26 cellular contexts compared by ENCODE assay signal in the genomic region with DNA sequence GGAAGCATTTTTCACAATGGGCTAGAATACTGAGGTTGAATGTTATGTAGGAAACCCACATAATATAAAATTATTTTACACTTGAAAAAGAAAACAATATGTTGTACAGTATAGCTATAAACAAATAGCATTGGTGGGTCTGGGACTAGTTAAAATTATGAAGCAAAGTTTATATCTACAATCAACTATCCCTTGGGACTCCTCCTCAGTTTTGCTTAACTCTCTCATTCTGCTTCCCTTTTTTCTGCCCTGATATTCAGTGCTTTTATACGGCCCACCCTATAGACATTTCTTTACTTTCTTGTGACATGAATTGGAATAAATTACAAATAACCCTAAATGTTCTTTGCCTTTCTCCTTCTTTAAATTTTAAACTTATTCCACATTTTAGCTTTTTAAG.
"Had no signal": no experiment of that assay in that cellular context is flagged by ENCODE, and none has a peak within 500 bp of the region (broad histone marks: within the 10 kb centered on the region; RNA-seq: fewer than 3 reads in every experiment).

No MANE protein-coding gene starts in this region.

- H3K36me3 Mint-ChIP-seq: natural killer cell had no signal

- H3K4me3 Mint-ChIP-seq: naive thymus-derived CD4-positive, alpha-beta T cell; natural killer cell; nephron progenitor cell; neural crest cell; stimulated activated effector memory CD8-positive, alpha-beta T cell treated with anti-CD3 and anti-CD28 coated beads, Interleukin-12 subunit alpha, Interleukin-12 subunit beta, amount 100 ng/mL, for 72 hours; stimulated activated naive B cell treated with anti-CD40 and anti-IgM and Interleukin-4, amounts not matched to agents 10 μg/mL and 1 μg/mL and 100 μg/mL, for 72 hours; stimulated activated naive CD8-positive, alpha-beta T cell treated with anti-CD3 and anti-CD28 coated beads, Interleukin-15, Interleukin-2, amounts not matched to agents 100 ng/mL and 50 ng/mL, for 24 hours had no signal

- H3K4me1 Mint-ChIP-seq: natural killer cell; nephron progenitor cell; stimulated activated effector memory CD8-positive, alpha-beta T cell treated with anti-CD3 and anti-CD28 coated beads, Interleukin-12 subunit alpha, Interleukin-12 subunit beta, amount 100 ng/mL, for 72 hours had no signal

- H3K9me3 Mint-ChIP-seq: natural killer cell; neural crest cell; stimulated activated effector memory CD8-positive, alpha-beta T cell treated with anti-CD3 and anti-CD28 coated beads, Interleukin-12 subunit alpha, Interleukin-12 subunit beta, amount 100 ng/mL, for 72 hours; stimulated activated naive CD8-positive, alpha-beta T cell treated with anti-CD3 and anti-CD28 coated beads, Interleukin-15, Interleukin-2, amounts not matched to agents 100 ng/mL and 50 ng/mL, for 24 hours had no signal

- H3K27me3 Mint-ChIP-seq: naive thymus-derived CD4-positive, alpha-beta T cell; stimulated activated naive B cell treated with anti-CD40 and anti-IgM and Interleukin-4, amounts not matched to agents 10 μg/mL and 1 μg/mL and 100 μg/mL, for 72 hours; stimulated activated naive CD8-positive, alpha-beta T cell treated with anti-CD3 and anti-CD28 coated beads, Interleukin-15, Interleukin-2, amounts not matched to agents 100 ng/mL and 50 ng/mL, for 24 hours had no signal

- H3K4me3 ChIP-seq: pancreas, psoas muscle, right lobe of liver, sigmoid colon, stomach, thoracic aorta, thyroid gland, tibial nerve, upper lobe of left lung, vagina had no signal

- DNase-seq: naive thymus-derived CD4-positive, alpha-beta T cell; natural killer cell; nephron progenitor cell; nucleus accumbens; pancreas; psoas muscle; right cardiac atrium; right lobe of liver; sigmoid colon; small intestine; stimulated activated CD4-positive, alpha-beta T cell treated with anti-CD3 and anti-CD28 coated beads, Interleukin-15, amount 100 ng/mL, for 24 hours; stimulated activated CD4-positive, alpha-beta T cell treated with anti-CD3 and anti-CD28 coated beads, Interleukin-2, amount 100 ng/mL, for 24 hours; stimulated activated CD4-positive, alpha-beta T cell treated with anti-CD3 and anti-CD28 coated beads, Interleukin-2, amount 100 ng/mL, for 48 hours; stimulated activated CD4-positive, alpha-beta T cell treated with anti-CD3 and anti-CD28 coated beads, Interleukin-4, amount 100 ng/mL, for 24 hours; stimulated activated naive B cell treated with anti-CD40 and anti-IgM and Interleukin-4, amounts not matched to agents 10 μg/mL and 1 μg/mL and 100 μg/mL, for 72 hours; stimulated activated naive CD4-positive, alpha-beta T cell treated with Interleukin-2 at 50 U/mL for 16 hours; stomach; thyroid gland; trophoblast cell; upper lobe of left lung had no signal

- ATAC-seq: naive thymus-derived CD4-positive, alpha-beta T cell; natural killer cell; pancreas; psoas muscle; right cardiac atrium; right lobe of liver; stimulated activated effector memory CD8-positive, alpha-beta T cell treated with anti-CD3 and anti-CD28 coated beads, Interleukin-12 subunit alpha, Interleukin-12 subunit beta, amount 100 ng/mL, for 72 hours; stimulated activated naive B cell treated with anti-CD40 and anti-IgM and Interleukin-4, amounts not matched to agents 10 μg/mL and 1 μg/mL and 100 μg/mL, for 72 hours had no signal

- H3K27ac Mint-ChIP-seq: naive thymus-derived CD4-positive, alpha-beta T cell; natural killer cell; nephron progenitor cell; stimulated activated effector memory CD8-positive, alpha-beta T cell treated with anti-CD3 and anti-CD28 coated beads, Interleukin-12 subunit alpha, Interleukin-12 subunit beta, amount 100 ng/mL, for 72 hours; stimulated activated naive B cell treated with anti-CD40 and anti-IgM and Interleukin-4, amounts not matched to agents 10 μg/mL and 1 μg/mL and 100 μg/mL, for 72 hours; stimulated activated naive CD8-positive, alpha-beta T cell treated with anti-CD3 and anti-CD28 coated beads, Interleukin-15, Interleukin-2, amounts not matched to agents 100 ng/mL and 50 ng/mL, for 24 hours had no signal
